9 cellular contexts compared by ENCODE assay signal in the genomic region with DNA sequence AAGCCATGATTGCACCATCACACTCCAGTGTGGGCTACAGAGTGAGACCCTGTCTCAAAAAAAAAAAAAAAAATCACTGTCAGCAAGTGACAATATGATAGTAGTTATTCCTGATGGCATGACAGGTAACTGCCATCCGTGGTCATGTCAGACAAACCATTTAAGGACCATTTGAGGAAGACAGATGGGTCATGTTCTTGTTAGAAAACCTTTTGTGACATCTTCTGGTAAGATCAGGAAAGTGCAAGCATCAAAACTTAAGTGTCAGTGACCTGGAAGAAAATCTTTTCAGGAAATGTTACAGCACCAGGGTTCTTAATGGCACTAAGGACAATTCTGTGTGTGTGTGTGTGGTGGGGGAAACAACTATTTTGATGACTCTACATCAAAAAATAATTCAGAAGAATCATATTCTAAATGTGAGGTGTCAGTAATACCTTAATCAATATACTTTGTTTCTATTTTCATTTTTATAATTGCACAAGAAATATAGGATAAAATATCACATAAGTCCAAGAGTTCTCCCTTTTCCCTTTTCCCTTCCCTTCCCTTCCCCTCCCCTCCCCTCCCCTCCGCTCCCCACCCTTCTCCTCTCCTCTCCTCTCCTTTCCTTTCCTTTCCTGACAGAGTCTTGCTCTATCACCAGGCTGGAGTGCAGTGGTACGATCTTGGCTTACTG. TPM values are rescaled to one million over a fixed set of nuclear protein-coding genes. Genes with fewer than 3 reads are reported as not detected.
A peak's percentile ranks its signal among the peaks of the same experiment; 100 is the strongest.
DNase-seq lines count a peak whose midpoint lies in the region; ATAC-seq and TF ChIP-seq lines count a peak whose summit lies in the region.
"Had no signal": no experiment of that assay in that cellular context is flagged by ENCODE, and none has a peak within 500 bp of the region (broad histone marks: within the 10 kb centered on the region; RNA-seq: fewer than 3 reads in every experiment).

No MANE protein-coding gene starts in this region.

- H3K27ac ChIP-seq in RWPE1 = no peak overlapping the region
- H3K27ac ChIP-seq: HL-60 had no signal

- POLR2A ChIA-PET in BJ (lab: Charles Lee) = no interaction called here
- POLR2A ChIA-PET in RWPE1 (lab: Yijun Ruan, JAX; ENCODE audit: low non-redundant PET) = no interaction called here

- CTCF ChIA-PET in BJ (lab: Yijun Ruan, JAX) = interaction anchor here (1.1 to 5.0 kb wide), 2 partner anchors 275 to 290 kb away, joined by 5 to 53 read pairs; no protein-coding TSS in a partner anchor
- CTCF ChIA-PET in RWPE1 (lab: Yijun Ruan, JAX) = interaction anchor here (0.6 kb wide), 1 partner anchor 390 kb away, joined by 3 read pairs; no protein-coding TSS in a partner anchor

- no peaks in the 10 kb centered on the region for H3K36me3 ChIP-seq in BJ (ENCODE audit: control insufficient read depth, insufficient read depth, low read length)
- peaks cover 2% of the 10 kb centered on the region for H3K36me3 ChIP-seq in H7 (replicated peaks; ENCODE audit: control insufficient read depth, insufficient read depth, low read length)

- TF ChIP-seq CTCF in BJ (IDR thresholded peaks at IDR 0.05; ENCODE audit: insufficient read depth, low read depth, low read length) (peak; percentile 47), RWPE1 (conservative IDR thresholded peaks at IDR 0.05; ENCODE audit: low read depth) (peak; percentile 67)

- peaks cover 25% of the 10 kb centered on the region for H3K36me3 Mint-ChIP-seq in stimulated activated effector memory CD8-positive, alpha-beta T cell treated with anti-CD3 and anti-CD28 coated beads, Interleukin-12 subunit alpha, Interleukin-12 subunit beta, amount 100 ng/mL, for 72 hours

- ATAC-seq in HG03175 (IDR thresholded peaks at IDR 0.05; ENCODE audit: unreplicated experiment) = no peak
- ATAC-seq in HG03521 (IDR thresholded peaks at IDR 0.05; ENCODE audit: unreplicated experiment) = no peak
- no peak for ATAC-seq in stimulated activated effector memory CD8-positive, alpha-beta T cell treated with anti-CD3 and anti-CD28 coated beads, Interleukin-12 subunit alpha, Interleukin-12 subunit beta, amount 100 ng/mL, for 72 hours

- no peaks in the 10 kb centered on the region for H3K9me3 Mint-ChIP-seq in stimulated activated effector memory CD8-positive, alpha-beta T cell treated with anti-CD3 and anti-CD28 coated beads, Interleukin-12 subunit alpha, Interleukin-12 subunit beta, amount 100 ng/mL, for 72 hours

- H3K27me3 ChIP-seq in BJ (ENCODE audit: control insufficient read depth, insufficient read depth, low read length) (no peaks in the 10 kb centered on the region), H7 (ENCODE audit: control insufficient read depth, insufficient read depth, low read length) (no peaks in the 10 kb centered on the region)

- DNase-seq in BJ (ENCODE audit: low read depth) = no peak
- DNase-seq in H7 = peak; percentile 46
- DNase-seq in RWPE1 (ENCODE audit: low spot score) = peak; percentile 21
- peak; percentile 42 for DNase-seq in globus pallidus (ENCODE audit: low spot score)
- DNase-seq in stimulated activated effector memory CD8-positive, alpha-beta T cell treated with anti-CD3 and anti-CD28 coated beads, Interleukin-12 subunit alpha, Interleukin-12 subunit beta, amount 100 ng/mL, for 72 hours (ENCODE audit: low spot score in 2 of 2) = no peak
- no peak for DNase-seq in GM19240 (ENCODE audit: insufficient read length, low spot score)

- H3K4me1 Mint-ChIP-seq in stimulated activated effector memory CD8-positive, alpha-beta T cell treated with anti-CD3 and anti-CD28 coated beads, Interleukin-12 subunit alpha, Interleukin-12 subunit beta, amount 100 ng/mL, for 72 hours = peaks cover 4% of the 10 kb centered on the region

- H3K4me3 Mint-ChIP-seq in stimulated activated effector memory CD8-positive, alpha-beta T cell treated with anti-CD3 and anti-CD28 coated beads, Interleukin-12 subunit alpha, Interleukin-12 subunit beta, amount 100 ng/mL, for 72 hours = no peak overlapping the region

- no peak overlapping the region for H3K4me3 ChIP-seq in BJ (ENCODE audit: low read depth, low read length)
- H3K4me3 ChIP-seq in H7 (ENCODE audit: insufficient read depth, low read depth, low read length) = no peak overlapping the region

- H3K27ac Mint-ChIP-seq in stimulated activated effector memory CD8-positive, alpha-beta T cell treated with anti-CD3 and anti-CD28 coated beads, Interleukin-12 subunit alpha, Interleukin-12 subunit beta, amount 100 ng/mL, for 72 hours = no peak overlapping the region

RNA-seq across cellular contexts. Expression of a gene that starts 17.8 kb away (rescaled TPM):
- polyA plus RNA-seq in BJ (2011; rRNA removed) = 12.5 and 25.1 TPM in 2 replicates
- 12.4 and 12.5 TPM in 2 replicates for polyA minus RNA-seq in BJ (2011; rRNA and poly(A)+ RNA removed)
- total RNA-seq in H7 (2014; rRNA removed; shearing (Covaris generic)) = 22.1 and 24.3 TPM in 2 replicates

RNA-seq across cellular contexts. Expression of a gene that starts 43.6 kb away (rescaled TPM):
- not detected in 2 replicates for polyA plus RNA-seq in BJ (2011; rRNA removed)
- polyA minus RNA-seq in BJ (2011; rRNA and poly(A)+ RNA removed) = not detected in 2 replicates
- total RNA-seq in H7 (2014; rRNA removed; shearing (Covaris generic)) = not detected in 2 replicates

Comparison
In these comparisons a context has a peak if more than half of its experiments do, and no peak if none do; other contexts are left out.
1. DNase-seq: peak in H7 (single experiment), RWPE1 (single experiment) and globus pallidus (single experiment); none in BJ (single experiment), stimulated activated effector memory CD8-positive, alpha-beta T cell treated with anti-CD3 and anti-CD28 coated beads, Interleukin-12 subunit alpha, Interleukin-12 subunit beta, amount 100 ng/mL, for 72 hours (0 of 2) and GM19240 (single experiment).